ENCODE assay signal across 19 cellular contexts in the genomic region with DNA sequence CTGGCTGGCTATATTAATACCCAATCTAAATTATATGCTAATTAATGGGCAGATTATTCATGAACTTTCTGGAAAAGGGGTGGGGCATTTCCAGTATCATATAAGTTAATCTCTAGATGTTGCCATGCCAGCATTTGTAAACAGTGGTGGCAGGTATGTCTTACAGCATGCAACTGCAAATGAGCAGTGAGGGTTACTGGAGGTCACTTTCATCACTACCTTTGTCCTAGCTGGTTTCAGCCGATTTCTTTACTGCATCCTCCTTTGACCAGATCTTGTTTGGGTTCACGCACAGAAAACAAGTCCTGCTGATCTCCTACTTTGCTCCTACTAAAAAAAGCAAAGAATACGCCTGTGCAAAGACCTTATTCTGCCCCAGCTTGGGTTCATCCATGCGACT.
A peak's percentile ranks its signal among the peaks of the same experiment; 100 is the strongest.
DNase-seq lines count a peak whose midpoint lies in the region; ATAC-seq and TF ChIP-seq lines count a peak whose summit lies in the region.
"Had no signal": no experiment of that assay in that cellular context is flagged by ENCODE, and none has a peak within 500 bp of the region (broad histone marks: within the 10 kb centered on the region; RNA-seq: fewer than 3 reads in every experiment).

No MANE protein-coding gene starts in this region.

- no CpG with 5 or more reads among the region's 4 CpGs for WGBS in mesendoderm (ENCODE audit: extremely low coverage, insufficient coverage, low lambda C conversion rate)

- H4K20me1 ChIP-seq in GM23338 (replicated peaks; ENCODE audit: insufficient read depth): no peaks in the 10 kb centered on the region
- H4K20me1 ChIP-seq: BLaER1 had no signal

- DNase-seq in GM23338 (ENCODE audit: low spot score) (peak; percentile 49), NT2/D1 (ENCODE audit: low read depth, low spot score) (peak; percentile 15), epithelial cell of esophagus (ENCODE audit: low read depth) (peak; percentile 12), mesendoderm (peak; percentile 64), DMS 273 treated with DMSO at 0.1 percent for 48 hours (lab: John Stamatoyannopoulos, UW) (no peak), NCI-H1930 (lab: John Stamatoyannopoulos, UW) (no peak), NCI-H446 treated with DMSO at 0.1 percent for 48 hours (lab: John Stamatoyannopoulos, UW) (no peak)
- DNase-seq: 8988T; Calu3; CD8-positive, alpha-beta T cell; DMS53; DND-41; HFFc6; IMR-90 had no signal

- H3K27ac ChIP-seq in GM23338 (ENCODE audit: low read depth) (no peak overlapping the region), mesendoderm (ENCODE audit: low read depth, low read length) (no peak overlapping the region)
- H3K27ac ChIP-seq: BLaER1, HL-60 had no signal

- TF ChIP-seq CTCF in GM23338 (conservative IDR thresholded peaks at IDR 0.05; ENCODE audit: low read depth in 2 of 2) (no peak), epithelial cell of esophagus (IDR thresholded peaks at IDR 0.05; ENCODE audit: insufficient read depth, low read depth, low read length, missing control alignments) (no peak)

- H2BK120ac ChIP-seq in mesendoderm (ENCODE audit: low read depth, low read length): no peak overlapping the region

- H3K4me3 ChIP-seq in GM23338: no peak overlapping the region
- no peak overlapping the region for H3K4me3 ChIP-seq in NT2/D1 (ENCODE audit: insufficient read length, low read depth)
- H3K4me3 ChIP-seq in epithelial cell of esophagus (ENCODE audit: low read length): no peak overlapping the region
- H3K4me3 ChIP-seq in mesendoderm (ENCODE audit: low read length): no peak overlapping the region
- H3K4me3 ChIP-seq: BLaER1, K562 had no signal

- ATAC-seq in GM23338: peak; percentile 86
- ATAC-seq: CD8-positive, alpha-beta T cell; HCT116; K562 had no signal

- H4K5ac ChIP-seq in mesendoderm (ENCODE audit: low read length): no peak overlapping the region

- H3K9ac ChIP-seq in NT2/D1 (ENCODE audit: insufficient read length, low read depth) (no peak overlapping the region), mesendoderm (ENCODE audit: low read length) (no peak overlapping the region)
- H3K9ac ChIP-seq: BLaER1 had no signal

- no peak overlapping the region for H2AK5ac ChIP-seq in mesendoderm (ENCODE audit: low read length)

- no peak overlapping the region for H3K4me3 Mint-ChIP-seq in GM23338
- H3K4me3 Mint-ChIP-seq: CD14-positive monocyte; CD8-positive, alpha-beta T cell; HFFc6 had no signal

- no peak overlapping the region for H4K8ac ChIP-seq in mesendoderm (ENCODE audit: low read depth, low read length)

- H3K79me1 ChIP-seq in mesendoderm (ENCODE audit: low read length): no peaks in the 10 kb centered on the region

- H3K4ac ChIP-seq in mesendoderm (ENCODE audit: low read depth, low read length): no peak overlapping the region

- H3K9me2 ChIP-seq in GM23338 (ENCODE audit: insufficient read depth): peaks cover 14% of the 10 kb centered on the region

- peaks cover 21% of the 10 kb centered on the region for H3K4me1 Mint-ChIP-seq in GM23338
- H3K4me1 Mint-ChIP-seq: CD14-positive monocyte had no signal

- H3K27me3 Mint-ChIP-seq in GM23338 (ENCODE audit: insufficient read depth, low read depth, poor library complexity): no peaks in the 10 kb centered on the region

- H3F3A ChIP-seq in GM23338 (replicated peaks; ENCODE audit: low read depth): no peaks in the 10 kb centered on the region

- H3K18ac ChIP-seq in mesendoderm (ENCODE audit: low read length): no peak overlapping the region

- H3K36me3 Mint-ChIP-seq in GM23338 (ENCODE audit: low read depth): peaks cover 6% of the 10 kb centered on the region; the same call in 1 of the 3 replicates
- H3K36me3 Mint-ChIP-seq: CD14-positive monocyte; CD8-positive, alpha-beta T cell had no signal

- H3K4me1 ChIP-seq in GM23338 (ENCODE audit: insufficient read depth) (peaks cover 7% of the 10 kb centered on the region; the same call in 1 of the 2 replicates), NT2/D1 (ENCODE audit: insufficient read depth, insufficient read length) (no peaks in the 10 kb centered on the region), mesendoderm (ENCODE audit: control insufficient read depth, low read depth, low read length) (no peaks in the 10 kb centered on the region)
- H3K4me1 ChIP-seq: BLaER1 had no signal

- no peak overlapping the region for H2BK5ac ChIP-seq in mesendoderm (ENCODE audit: low read length)

- no peaks in the 10 kb centered on the region for H3K27me3 ChIP-seq in GM23338 (ENCODE audit: insufficient read depth)
- no peaks in the 10 kb centered on the region for H3K27me3 ChIP-seq in NT2/D1 (ENCODE audit: insufficient read depth, insufficient read length)
- no peaks in the 10 kb centered on the region for H3K27me3 ChIP-seq in mesendoderm (ENCODE audit: insufficient read depth, low read length, poor library complexity)
- H3K27me3 ChIP-seq: BLaER1 had no signal

- no peak overlapping the region for H3K56ac ChIP-seq in mesendoderm (ENCODE audit: low read length)

- no peaks in the 10 kb centered on the region for H3K79me2 ChIP-seq in GM23338 (replicated peaks; ENCODE audit: insufficient read depth)
- H3K79me2 ChIP-seq in mesendoderm (ENCODE audit: control insufficient read depth, insufficient read depth, low read length): no peaks in the 10 kb centered on the region

- H3K27ac Mint-ChIP-seq in GM23338: no peak overlapping the region
- H3K27ac Mint-ChIP-seq: CD14-positive monocyte; CD8-positive, alpha-beta T cell; HFFc6 had no signal

- H3K4me2 ChIP-seq in GM23338 (no peak overlapping the region), mesendoderm (ENCODE audit: low read length) (no peak overlapping the region)
- H3K4me2 ChIP-seq: BLaER1 had no signal

- peaks cover 15% of the 10 kb centered on the region for H3K9me3 ChIP-seq in NT2/D1 (ENCODE audit: insufficient read depth, low read length)
- H3K9me3 ChIP-seq: BLaER1 had no signal

- no peak overlapping the region for H2BK15ac ChIP-seq in mesendoderm (replicated peaks; ENCODE audit: low read depth)

- peaks cover 15% of the 10 kb centered on the region; the same call in 2 of the 3 replicates for H3K9me3 Mint-ChIP-seq in GM23338
- H3K9me3 Mint-ChIP-seq: CD8-positive, alpha-beta T cell; HFFc6 had no signal

- H3K36me3 ChIP-seq in GM23338 (ENCODE audit: insufficient read depth): no peaks in the 10 kb centered on the region
- no peaks in the 10 kb centered on the region for H3K36me3 ChIP-seq in NT2/D1 (ENCODE audit: insufficient read depth, insufficient read length, low read length)
- H3K36me3 ChIP-seq in mesendoderm (ENCODE audit: control insufficient read depth, insufficient read depth, low read length): no peaks in the 10 kb centered on the region
- H3K36me3 ChIP-seq: BLaER1 had no signal

- no peak overlapping the region for H3K23ac ChIP-seq in mesendoderm (ENCODE audit: low read length)

- peak overlapping the region; percentile 57; the same call in 1 of the 2 replicates for H2AFZ ChIP-seq in GM23338

TF ChIP-seq in GM23338, 12 proteins besides CTCF, POLR2A, EP300 and RAD21 (continues in another document):
- TF ChIP-seq EZH2phosphoT487 (IDR thresholded peaks at IDR 0.05; ENCODE audit: unreplicated experiment): no peak
- TF ChIP-seq JUNB (IDR thresholded peaks at IDR 0.05; ENCODE audit: unreplicated experiment): no peak
- TF ChIP-seq NANOG (IDR thresholded peaks at IDR 0.05; ENCODE audit: borderline replicate concordance): no peak
- TF ChIP-seq ZNF114 (CRISPR knock-in tag; IDR thresholded peaks at IDR 0.05): no peak
- no peak for TF ChIP-seq EZH2 (IDR thresholded peaks at IDR 0.05; ENCODE audit: low read depth, unreplicated experiment)
- TF ChIP-seq, protein P1, sequence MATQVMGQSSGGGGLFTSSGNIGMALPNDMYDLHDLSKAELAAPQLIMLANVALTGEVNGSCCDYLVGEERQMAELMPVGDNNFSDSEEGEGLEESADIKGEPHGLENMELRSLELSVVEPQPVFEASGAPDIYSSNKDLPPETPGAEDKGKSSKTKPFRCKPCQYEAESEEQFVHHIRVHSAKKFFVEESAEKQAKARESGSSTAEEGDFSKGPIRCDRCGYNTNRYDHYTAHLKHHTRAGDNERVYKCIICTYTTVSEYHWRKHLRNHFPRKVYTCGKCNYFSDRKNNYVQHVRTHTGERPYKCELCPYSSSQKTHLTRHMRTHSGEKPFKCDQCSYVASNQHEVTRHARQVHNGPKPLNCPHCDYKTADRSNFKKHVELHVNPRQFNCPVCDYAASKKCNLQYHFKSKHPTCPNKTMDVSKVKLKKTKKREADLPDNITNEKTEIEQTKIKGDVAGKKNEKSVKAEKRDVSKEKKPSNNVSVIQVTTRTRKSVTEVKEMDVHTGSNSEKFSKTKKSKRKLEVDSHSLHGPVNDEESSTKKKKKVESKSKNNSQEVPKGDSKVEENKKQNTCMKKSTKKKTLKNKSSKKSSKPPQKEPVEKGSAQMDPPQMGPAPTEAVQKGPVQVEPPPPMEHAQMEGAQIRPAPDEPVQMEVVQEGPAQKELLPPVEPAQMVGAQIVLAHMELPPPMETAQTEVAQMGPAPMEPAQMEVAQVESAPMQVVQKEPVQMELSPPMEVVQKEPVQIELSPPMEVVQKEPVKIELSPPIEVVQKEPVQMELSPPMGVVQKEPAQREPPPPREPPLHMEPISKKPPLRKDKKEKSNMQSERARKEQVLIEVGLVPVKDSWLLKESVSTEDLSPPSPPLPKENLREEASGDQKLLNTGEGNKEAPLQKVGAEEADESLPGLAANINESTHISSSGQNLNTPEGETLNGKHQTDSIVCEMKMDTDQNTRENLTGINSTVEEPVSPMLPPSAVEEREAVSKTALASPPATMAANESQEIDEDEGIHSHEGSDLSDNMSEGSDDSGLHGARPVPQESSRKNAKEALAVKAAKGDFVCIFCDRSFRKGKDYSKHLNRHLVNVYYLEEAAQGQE (IDR thresholded peaks at IDR 0.05; ENCODE audit: unreplicated experiment): no peak
- no peak for TF ChIP-seq POLR2AphosphoS5 (IDR thresholded peaks at IDR 0.05; ENCODE audit: low read depth)
- TF ChIP-seq ETS1 (IDR thresholded peaks at IDR 0.05): no peak
- no peak for TF ChIP-seq STAT1 (IDR thresholded peaks at IDR 0.05; ENCODE audit: unreplicated experiment)
- TF ChIP-seq ZNF331 (CRISPR knock-in tag; IDR thresholded peaks at IDR 0.05; ENCODE audit: low read depth): no peak

Comparison
In these comparisons a context has a peak if more than half of its experiments do, and no peak if none do; other contexts are left out.
1. DNase-seq: peak in GM23338 (single experiment), NT2/D1 (single experiment), epithelial cell of esophagus (single experiment) and mesendoderm (single experiment); none in DMS 273 treated with DMSO at 0.1 percent for 48 hours (single experiment), NCI-H1930 (0 of 2) and NCI-H446 treated with DMSO at 0.1 percent for 48 hours (single experiment).